Comparison of ENCODE assay signal across 8 cellular contexts in the genomic region with DNA sequence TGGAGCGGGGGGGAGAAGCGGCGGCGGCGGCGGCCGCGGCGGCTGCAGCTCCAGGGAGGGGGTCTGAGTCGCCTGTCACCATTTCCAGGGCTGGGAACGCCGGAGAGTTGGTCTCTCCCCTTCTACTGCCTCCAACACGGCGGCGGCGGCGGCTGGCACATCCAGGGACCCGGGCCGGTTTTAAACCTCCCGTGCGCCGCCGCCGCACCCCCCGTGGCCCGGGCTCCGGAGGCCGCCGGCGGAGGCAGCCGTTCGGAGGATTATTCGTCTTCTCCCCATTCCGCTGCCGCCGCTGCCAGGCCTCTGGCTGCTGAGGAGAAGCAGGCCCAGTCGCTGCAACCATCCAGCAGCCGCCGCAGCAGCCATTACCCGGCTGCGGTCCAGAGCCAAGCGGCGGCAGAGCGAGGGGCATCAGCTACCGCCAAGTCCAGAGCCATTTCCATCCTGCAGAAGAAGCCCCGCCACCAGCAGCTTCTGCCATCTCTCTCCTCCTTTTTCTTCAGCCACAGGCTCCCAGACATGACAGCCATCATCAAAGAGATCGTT. TPM values are rescaled to one million over a fixed set of nuclear protein-coding genes. Genes with fewer than 3 reads are reported as not detected.
DNase-seq lines count a peak whose midpoint lies in the region; ATAC-seq and TF ChIP-seq lines count a peak whose summit lies in the region.
"Not testable (repeated sequence)": the region's sequence is repeated elsewhere in the genome, so short reads cannot be mapped to it uniquely, and the experiment has no call there.

No MANE protein-coding gene starts in this region.

- not testable (repeated sequence) for BruUV-seq in HCT116 (replicated peaks; lab: Mats Ljungman, UMichigan)

- not testable (repeated sequence) for TF ChIP-seq CTCF in HCT116 (IDR thresholded peaks at IDR 0.05 in 2 of 3, conservative IDR thresholded peaks at IDR 0.05 in 1 of 3; ENCODE audit: borderline replicate concordance in 1 of 3, insufficient read depth in 1 of 3, low read depth in 2 of 3, low read length in 2 of 3); cardiac fibroblast (IDR thresholded peaks at IDR 0.05; ENCODE audit: low read depth, low read length)

- RAD21 ChIA-PET in HCT116 (lab: Charles Lee; ENCODE audit: low non-redundant PET in 1 of 2, low total read pairs in 2 of 2, uncharacterized antibody in 2 of 2, unreplicated experiment in 2 of 2), result interaction anchor here in 1 of 2 experiments (1.5 kb wide), 1 partner anchor 244 kb away, joined by 3 read pairs; no protein-coding TSS in a partner anchor

- CTCF ChIA-PET in HCT116 (lab: Charles Lee), result interaction anchor here (2.1 to 3.1 kb wide), 3 partner anchors 244 to 526 kb away, joined by 5 to 20 read pairs (median 12); no protein-coding TSS in a partner anchor

- peak overlapping the region; percentile 97 for H3K4me2 ChIP-seq in HCT116 (ENCODE audit: low read length)

- H3K79me2 ChIP-seq in HCT116 (ENCODE audit: insufficient read depth, low read length), result peaks cover 55% of the 10 kb centered on the region

- H3K9ac ChIP-seq in HCT116 (ENCODE audit: low read length) (peak overlapping the region; percentile 88), mucosa of stomach (ENCODE audit: low read length) (peak overlapping the region; percentile 90)

- peak overlapping the region; percentile 94 for H3K27ac ChIP-seq in HCT116 (ENCODE audit: low read depth, low read length)

- ATAC-seq in HCT116, result peak; percentile 1; the same call in 1 of the 2 replicates
- not testable (repeated sequence) for ATAC-seq in Right ventricle myocardium superior (ENCODE audit: poor library complexity)

- H3K9me2 ChIP-seq in HCT116 (ENCODE audit: insufficient read depth), result not testable (repeated sequence)

- peaks cover 14 to 28% of the 10 kb centered on the region in 2 experiments; a peak in 3 of 4 replicates for H3K4me1 ChIP-seq in HCT116 (ENCODE audit: control insufficient read depth in 1 of 2, insufficient read depth in 2 of 2, low read length in 2 of 2)
- H3K4me1 ChIP-seq in mucosa of stomach (ENCODE audit: control insufficient read depth, insufficient read depth, low read length), result peaks cover 15% of the 10 kb centered on the region

- H3K4me3 ChIP-seq in HCT116 (replicated peaks in 1 of 2; ENCODE audit: low read depth in 1 of 2, low read length in 2 of 2) (peak overlapping the region; percentile 84 to 93), cardiac fibroblast (replicated peaks in 1 of 2; ENCODE audit: low read depth in 2 of 2, low read length in 2 of 2) (peak overlapping the region; percentile 87 to 92), mucosa of stomach (ENCODE audit: low read length) (peak overlapping the region; percentile 60)

- POLR2A ChIA-PET in HCT116 (lab: Charles Lee), result interaction anchor here (0.9 to 2.8 kb wide), 3 partner anchors 244 to 524 kb away, joined by 3 to 16 read pairs (median 12); no protein-coding TSS in a partner anchor

- intact Hi-C loops in HCT116 (cut with micrococcal nuclease), result loop anchor here (2.0 to 5.0 kb wide), 4 partner anchors 19 to 523 kb away; a partner anchor contains a TSS
- intact Hi-C loops in Right ventricle myocardium superior (cut with DNase I), result loop anchor here (5.0 to 10.0 kb wide), 5 partner anchors 51 to 688 kb away; no protein-coding TSS in a partner anchor

- H3K9me3 ChIP-seq in HCT116 (ENCODE audit: control insufficient read depth in 1 of 2, insufficient read depth in 1 of 2, low read depth in 1 of 2, low read length in 2 of 2); mucosa of stomach (ENCODE audit: control insufficient read depth, low read length): not testable (repeated sequence)

- TF ChIP-seq POLR2A in HCT116 (IDR thresholded peaks at IDR 0.05; ENCODE audit: borderline replicate concordance, extremely low read depth, insufficient read depth, insufficient read length), result not testable (repeated sequence)

- DNase-seq in Ammon's horn (ENCODE audit: low spot score), result peak; percentile 62
- DNase-seq in HCT116 (ENCODE audit: low read depth, low spot score), result not testable (repeated sequence)
- peak; percentile 65 for DNase-seq in OCI-M1 (lab: John Stamatoyannopoulos, UW)
- peak; percentile 67 for DNase-seq in activated CD8-positive, alpha-beta memory T cell treated with anti-CD3 and anti-CD28 coated beads, Interleukin-2, amount 50 U/mL, for 48 hours
- DNase-seq in cardiac fibroblast (ENCODE audit: low read depth in 2 of 2), result peak in 1 of 2 donors; percentile 34
- peak; percentile 56 for DNase-seq in Right ventricle myocardium superior
- DNase-seq in stimulated activated CD4-positive, alpha-beta T cell treated with anti-CD3 and anti-CD28 coated beads, Interleukin-4, amount 100 ng/mL, for 1 hour, result peak; percentile 34

- not testable (repeated sequence) for H3K36me3 ChIP-seq in HCT116 (ENCODE audit: control insufficient read depth in 1 of 2, insufficient read depth in 2 of 2, low read length in 2 of 2); mucosa of stomach (ENCODE audit: control insufficient read depth, insufficient read depth, low read length)

- not testable (repeated sequence) for H2AFZ ChIP-seq in HCT116 (ENCODE audit: low read depth, low read length, poor library complexity, severe bottlenecking)

- H3K27me3 ChIP-seq in HCT116 (ENCODE audit: insufficient read depth, low read length); mucosa of stomach (ENCODE audit: control insufficient read depth, insufficient read depth, low read length): not testable (repeated sequence)

- peaks cover 10% of the 10 kb centered on the region; the same call in 1 of the 2 replicates for H4K20me1 ChIP-seq in HCT116 (ENCODE audit: insufficient read depth)

- TF ChIP-seq RAD21 in HCT116 (IDR thresholded peaks at IDR 0.05; ENCODE audit: low read depth), result not testable (repeated sequence)

RNA-seq across cellular contexts. Expression of a gene that starts 0.6 kb away (rescaled TPM):
- total RNA-seq in HCT116 (2021; ENCODE audit: unreplicated experiment), result 58.7 TPM
- 25.2 and 30.5 TPM in 2 replicates for polyA plus RNA-seq in HCT116 (2012)
- total RNA-seq in Right ventricle myocardium superior, result 54.3 TPM

RNA-seq across cellular contexts. Expression of a gene that starts 0.7 kb away (rescaled TPM):
- total RNA-seq in HCT116 (2021; ENCODE audit: unreplicated experiment), result 1.4 TPM
- 0.37 and 0.51 TPM in 2 replicates for polyA plus RNA-seq in HCT116 (2012)
- 0.30 TPM for total RNA-seq in Right ventricle myocardium superior

RNA-seq across cellular contexts. Expression of a gene that starts 46.0 kb away (rescaled TPM):
- 66.4 TPM for total RNA-seq in HCT116 (2021; ENCODE audit: unreplicated experiment)
- 17.5 and 22.0 TPM in 2 replicates for polyA plus RNA-seq in HCT116 (2012)
- 96.7 TPM for total RNA-seq in Right ventricle myocardium superior
